In the genomic region with DNA sequence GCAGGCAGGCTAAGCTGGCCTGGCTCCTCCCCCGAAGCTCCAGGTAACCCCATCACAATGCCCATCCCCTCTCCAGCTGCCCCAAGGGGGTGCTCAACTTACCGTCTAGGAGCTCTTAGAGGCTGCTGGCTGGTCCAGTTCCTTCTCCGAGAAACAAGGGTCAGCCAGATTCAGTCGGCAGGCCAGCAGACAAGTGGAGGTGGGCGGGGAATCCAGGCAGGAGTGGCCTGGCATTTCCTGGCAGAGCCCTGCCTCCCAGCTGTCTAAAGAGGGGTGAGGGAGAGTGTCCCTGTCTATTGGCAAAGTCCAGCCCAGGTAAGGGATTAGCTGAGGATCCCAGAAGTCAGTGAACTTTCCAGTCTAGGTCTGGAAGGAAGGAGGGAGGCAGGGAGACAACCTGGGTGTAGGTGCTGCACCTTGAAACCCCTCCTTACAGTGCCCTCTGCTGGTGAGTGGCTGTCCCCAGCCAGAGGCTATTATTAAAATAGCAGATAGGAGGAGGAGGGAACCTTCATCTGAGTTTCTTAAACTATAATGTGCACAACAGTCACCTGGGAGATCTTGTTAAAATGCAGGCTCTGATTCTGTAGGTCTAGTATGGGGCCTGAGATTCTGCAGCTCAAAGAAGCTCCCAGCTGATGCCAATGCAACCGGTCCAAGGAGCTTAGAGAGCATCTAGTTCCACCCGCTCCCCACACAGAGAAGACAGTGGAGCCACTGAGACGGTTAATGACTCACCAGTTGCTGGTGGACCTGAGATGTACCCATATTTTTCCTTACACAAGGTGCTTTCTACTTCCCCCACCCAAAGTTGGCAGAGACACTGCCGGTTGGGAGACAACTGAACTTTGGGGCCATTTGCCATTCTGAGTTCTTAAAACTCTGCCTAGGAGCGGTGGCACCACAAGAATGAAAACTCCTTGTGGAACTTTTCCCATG, we compare ENCODE assay signal across 8 cellular contexts. TPM values are rescaled to one million over a fixed set of nuclear protein-coding genes. Genes with fewer than 3 reads are reported as not detected.
A peak's percentile ranks its signal among the peaks of the same experiment; 100 is the strongest.
DNase-seq lines count a peak whose midpoint lies in the region; TF ChIP-seq lines count a peak whose summit lies in the region.

TSS of gene UNC5CL (minus strand) at position 162 of the 939 bp plus-strand sequence. CDS start 4,147 bp downstream, outside the sequence.

- no peaks in the 10 kb centered on the region for H3K9me3 Mint-ChIP-seq in activated T-cell treated with anti-CD3 and anti-CD28 coated beads, Interleukin-2, amount 50 U/mL, for 24 hours

- H3K4me1 ChIP-seq in prostate gland (replicated peaks): no peaks in the 10 kb centered on the region

- H3K27ac ChIP-seq in prostate gland: no peak within 1 kb of the TSS

- H3K27me3 Mint-ChIP-seq in activated T-cell treated with anti-CD3 and anti-CD28 coated beads, Interleukin-2, amount 50 U/mL, for 24 hours: no peaks in the 10 kb centered on the region

- H3K4me1 Mint-ChIP-seq in activated T-cell treated with anti-CD3 and anti-CD28 coated beads, Interleukin-2, amount 50 U/mL, for 24 hours (ENCODE audit: low read depth): peaks cover 10% of the 10 kb centered on the region

- DNase-seq in AG08395 (ENCODE audit: low spot score): peak; percentile 60
- peak; percentile 80 for DNase-seq in GM13977 (ENCODE audit: low spot score)
- peak; percentile 55 for DNase-seq in NCI-H748 (lab: John Stamatoyannopoulos, UW; ENCODE audit: unreplicated experiment)
- peak; percentile 63 for DNase-seq in activated T-cell treated with anti-CD3 and anti-CD28 coated beads, Interleukin-2, amount 50 U/mL, for 24 hours
- DNase-seq in fibroblast of pulmonary artery (ENCODE audit: low read depth): peak; percentile 29
- DNase-seq in prostate gland (ENCODE audit: low spot score): peak; percentile 29
- DNase-seq in C1 segment of cervical spinal cord (lab: John Stamatoyannopoulos, UW): no peak
- no peak for DNase-seq in cortex of kidney (lab: John Stamatoyannopoulos, UW)

- H3K4me3 ChIP-seq in fibroblast of pulmonary artery (replicated peaks; ENCODE audit: low read depth, low read length) (no peak within 1 kb of the TSS), prostate gland (no peak within 1 kb of the TSS)

- TF ChIP-seq CTCF in GM13977 (IDR thresholded peaks at IDR 0.05; ENCODE audit: extremely low read depth, insufficient read depth, missing control alignments): peak; percentile 91
- TF ChIP-seq CTCF in fibroblast of pulmonary artery (IDR thresholded peaks at IDR 0.05; ENCODE audit: low read length, missing control alignments): peak; percentile 76
- TF ChIP-seq CTCF in prostate gland (IDR thresholded peaks at IDR 0.05): peak; percentile 39 to 60 (median 45)

- TF ChIP-seq POLR2A in prostate gland (IDR thresholded peaks at IDR 0.05): no peak

- intact Hi-C loops in prostate gland (cut with DNase I): no loop called here

- H3K27me3 ChIP-seq in prostate gland (replicated peaks; ENCODE audit: insufficient read depth): no peaks in the 10 kb centered on the region

- no peaks in the 10 kb centered on the region for H3K36me3 ChIP-seq in prostate gland

- H3K36me3 Mint-ChIP-seq in activated T-cell treated with anti-CD3 and anti-CD28 coated beads, Interleukin-2, amount 50 U/mL, for 24 hours (ENCODE audit: low read depth): peaks cover 8% of the 10 kb centered on the region

- no peak within 1 kb of the TSS for H3K4me3 Mint-ChIP-seq in activated T-cell treated with anti-CD3 and anti-CD28 coated beads, Interleukin-2, amount 50 U/mL, for 24 hours

- no peak within 1 kb of the TSS for H3K27ac Mint-ChIP-seq in activated T-cell treated with anti-CD3 and anti-CD28 coated beads, Interleukin-2, amount 50 U/mL, for 24 hours

- H3K9me3 ChIP-seq in prostate gland: no peaks in the 10 kb centered on the region

- WGBS in prostate gland: 79% methylated on average over 10 of the region's 10 CpGs

- in situ Hi-C loops in GM13977 (cut with MboI; ENCODE audit: low pct_unique_long_range_greater_than_20kb, low sequenced_read_pairs, unreplicated experiment): no loop called here

RNA-seq across cellular contexts. Expression of gene UNC5CL, which starts in this region (rescaled TPM):
- 1 to 10 TPM in 1 of 2 donors, under 1 TPM in 1; 0.46 to 1.6 TPM for total RNA-seq in prostate gland

Comparison
In these comparisons a context has a peak if more than half of its experiments do, and no peak if none do; other contexts are left out.
1. DNase-seq: peak in AG08395 (single experiment), GM13977 (single experiment), NCI-H748 (single experiment), activated T-cell treated with anti-CD3 and anti-CD28 coated beads, Interleukin-2, amount 50 U/mL, for 24 hours (single experiment), fibroblast of pulmonary artery (single experiment) and prostate gland (single experiment); none in C1 segment of cervical spinal cord (0 of 14) and cortex of kidney (single experiment).
2. Peak in every context shown above with its lines, with median percentiles within 50 percentile points of each other: CTCF ChIP-seq.